24 cellular contexts compared by ENCODE assay signal in the genomic region with DNA sequence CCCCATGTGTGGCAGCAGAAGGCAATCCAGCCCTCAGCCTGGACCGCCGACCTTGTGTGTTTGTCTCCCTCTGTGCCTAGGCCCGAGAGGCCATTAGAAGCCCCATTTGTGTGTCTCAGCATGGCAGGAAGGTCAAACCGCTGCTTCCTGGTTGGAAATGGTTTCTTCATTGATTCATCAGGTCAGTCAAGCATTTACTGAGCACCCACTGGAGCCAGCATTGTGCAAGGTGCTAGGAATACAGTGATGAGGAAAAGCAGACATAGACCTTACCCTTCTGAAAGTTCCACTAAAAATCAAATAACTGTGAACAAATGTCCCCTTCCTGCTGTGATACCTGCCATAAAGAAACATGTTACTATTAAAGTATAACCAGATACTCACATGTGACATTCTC.
A peak's percentile ranks its signal among the peaks of the same experiment; 100 is the strongest.
DNase-seq lines count a peak whose midpoint lies in the region; ATAC-seq and TF ChIP-seq lines count a peak whose summit lies in the region.
"Had no signal": no experiment of that assay in that cellular context is flagged by ENCODE, and none has a peak within 500 bp of the region (broad histone marks: within the 10 kb centered on the region; RNA-seq: fewer than 3 reads in every experiment).

No MANE protein-coding gene starts in this region.

- WGBS in hepatocyte (ENCODE audit: low lambda C conversion rate, missing lambda C conversion rate) = 98% methylated on average over 4 of the region's 4 CpGs

- H2AFZ ChIP-seq in hepatocyte = no peak overlapping the region

- no peaks in the 10 kb centered on the region for H3K9me3 Mint-ChIP-seq in progenitor cell of endocrine pancreas (ENCODE audit: low read depth)
- H3K9me3 Mint-ChIP-seq in type B pancreatic cell = no peaks in the 10 kb centered on the region
- H3K9me3 Mint-ChIP-seq: activated T-cell treated with anti-CD3 and anti-CD28 coated beads, Interleukin-2, amount 50 U/mL, for 4 hours; nephron had no signal

- no peaks in the 10 kb centered on the region for H4K20me1 ChIP-seq in hepatocyte (ENCODE audit: insufficient read depth, poor library complexity, severe bottlenecking)

- no peaks in the 10 kb centered on the region for H3K27me3 ChIP-seq in hepatocyte
- H3K27me3 ChIP-seq: BE2C, foreskin keratinocyte, heart right ventricle, ovary had no signal

- H3K27ac ChIP-seq in VCaP (peak overlapping the region; percentile 99), hepatocyte (peak overlapping the region; percentile 9)
- H3K27ac ChIP-seq: foreskin keratinocyte, ovary had no signal

- no peaks in the 10 kb centered on the region for H3K79me2 ChIP-seq in hepatocyte

- DNase-seq in hepatocyte (ENCODE audit: low spot score) (no peak), progenitor cell of endocrine pancreas (ENCODE audit: low spot score, unreplicated experiment) (no peak), type B pancreatic cell (ENCODE audit: extremely low spot score, unreplicated experiment) (no peak), GM19240 (ENCODE audit: insufficient read length, low spot score) (no peak)
- DNase-seq in activated CD4-positive, alpha-beta T cell treated with anti-CD3 and anti-CD28 coated beads for 4 hours = no peak
- DNase-seq: activated CD4-positive, alpha-beta T cell treated with anti-CD3 and anti-CD28 coated beads, Interleukin-2, amount 50 U/mL, for 4 hours; activated CD4-positive, CD25-positive, alpha-beta regulatory T cell; activated CD8-positive, alpha-beta memory T cell treated with anti-CD3 and anti-CD28 coated beads, Interleukin-2, amount 10 ng/mL, durations not matched to agents 7 days and 5 days; activated T-cell treated with anti-CD3 and anti-CD28 coated beads, Interleukin-2, amount 50 U/mL, for 4 hours; BE2C; central memory CD4-positive, alpha-beta T cell; foreskin keratinocyte; heart right ventricle; kidney; NCI-H1436; NCI-H2081 treated with DMSO at 0.1 percent for 48 hours; NCI-H2227 treated with DMSO at 0.1 percent for 48 hours; ovary; stimulated activated CD4-positive, alpha-beta T cell treated with anti-CD3 and anti-CD28 coated beads, Interleukin-4, amount 100 ng/mL, for 24 hours; substantia nigra had no signal

- H3K4me3 Mint-ChIP-seq in progenitor cell of endocrine pancreas (ENCODE audit: low read depth) (no peak overlapping the region), type B pancreatic cell (no peak overlapping the region)
- H3K4me3 Mint-ChIP-seq: activated CD8-positive, alpha-beta memory T cell treated with anti-CD3 and anti-CD28 coated beads, Interleukin-2, amount 10 ng/mL, durations not matched to agents 7 days and 5 days; activated T-cell treated with anti-CD3 and anti-CD28 coated beads, Interleukin-2, amount 50 U/mL, for 4 hours; nephron had no signal

- TF ChIP-seq CTCF in VCaP (conservative IDR thresholded peaks at IDR 0.05) (no peak), hepatocyte (IDR thresholded peaks at IDR 0.05; ENCODE audit: poor library complexity) (no peak), progenitor cell of endocrine pancreas (IDR thresholded peaks at IDR 0.05; ENCODE audit: unreplicated experiment) (no peak), type B pancreatic cell (conservative IDR thresholded peaks at IDR 0.05) (no peak)

- H3K4me1 Mint-ChIP-seq in progenitor cell of endocrine pancreas (ENCODE audit: low read depth) = peaks cover 12% of the 10 kb centered on the region
- peaks cover 13% of the 10 kb centered on the region for H3K4me1 Mint-ChIP-seq in type B pancreatic cell (ENCODE audit: unreplicated experiment)
- H3K4me1 Mint-ChIP-seq: activated CD8-positive, alpha-beta memory T cell treated with anti-CD3 and anti-CD28 coated beads, Interleukin-2, amount 10 ng/mL, durations not matched to agents 7 days and 5 days had no signal

- H3K4me3 ChIP-seq in hepatocyte = no peak overlapping the region
- H3K4me3 ChIP-seq: heart right ventricle, lung, ovary had no signal

- H3K9me2 ChIP-seq in hepatocyte (replicated peaks; ENCODE audit: insufficient read depth) = no peaks in the 10 kb centered on the region

- H3K27ac Mint-ChIP-seq in progenitor cell of endocrine pancreas (peak overlapping the region; percentile 47), type B pancreatic cell (peak overlapping the region; percentile 42)
- H3K27ac Mint-ChIP-seq: activated CD8-positive, alpha-beta memory T cell treated with anti-CD3 and anti-CD28 coated beads, Interleukin-2, amount 10 ng/mL, durations not matched to agents 7 days and 5 days had no signal

- no peak overlapping the region for H3K4me2 ChIP-seq in hepatocyte

- no peaks in the 10 kb centered on the region for H3K9me3 ChIP-seq in hepatocyte (ENCODE audit: low read depth)
- H3K9me3 ChIP-seq: BE2C, heart right ventricle, ovary had no signal

- H3K36me3 ChIP-seq in hepatocyte (replicated peaks; ENCODE audit: insufficient read depth, low read depth) = no peaks in the 10 kb centered on the region
- H3K36me3 ChIP-seq: BE2C, ovary had no signal

- H3K27me3 Mint-ChIP-seq in progenitor cell of endocrine pancreas (no peaks in the 10 kb centered on the region), type B pancreatic cell (no peaks in the 10 kb centered on the region)

- peaks cover 4% of the 10 kb centered on the region for H3K4me1 ChIP-seq in hepatocyte (ENCODE audit: insufficient read depth)
- H3K4me1 ChIP-seq: BE2C, foreskin keratinocyte had no signal

- no peak for ATAC-seq in HG03469 (IDR thresholded peaks at IDR 0.05; ENCODE audit: unreplicated experiment)
- ATAC-seq: activated CD8-positive, alpha-beta memory T cell treated with anti-CD3 and anti-CD28 coated beads, Interleukin-2, amount 10 ng/mL, durations not matched to agents 7 days and 5 days; activated T-cell treated with anti-CD3 and anti-CD28 coated beads, Interleukin-2, amount 50 U/mL, for 4 hours; foreskin keratinocyte; heart right ventricle had no signal

- no peaks in the 10 kb centered on the region for H3K36me3 Mint-ChIP-seq in progenitor cell of endocrine pancreas (ENCODE audit: insufficient read depth)
- H3K36me3 Mint-ChIP-seq in type B pancreatic cell = peaks cover 10% of the 10 kb centered on the region
- H3K36me3 Mint-ChIP-seq: activated CD8-positive, alpha-beta memory T cell treated with anti-CD3 and anti-CD28 coated beads, Interleukin-2, amount 10 ng/mL, durations not matched to agents 7 days and 5 days had no signal
